In the genomic region with DNA sequence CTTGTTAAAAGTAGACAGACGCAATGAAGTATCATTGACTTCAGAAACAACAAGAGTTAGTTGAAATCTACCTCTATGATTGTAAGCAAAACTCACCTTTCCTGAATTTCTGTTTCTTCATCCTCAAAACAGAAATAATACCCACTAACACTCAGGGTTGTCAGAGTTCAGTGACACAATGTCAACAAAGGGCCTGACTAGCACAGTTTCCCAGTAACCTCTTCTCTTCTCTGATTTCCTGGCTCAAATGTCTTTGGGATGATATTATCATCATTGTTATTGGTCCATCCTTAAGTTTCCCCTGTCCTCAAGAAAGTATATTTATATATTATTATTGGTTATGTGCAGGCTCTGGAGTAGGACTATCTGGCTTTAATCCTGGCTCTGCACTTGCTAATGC, we compare ENCODE assay signal across 17 cellular contexts. TPM values are rescaled to one million over a fixed set of nuclear protein-coding genes. Genes with fewer than 3 reads are reported as not detected.
DNase-seq lines count a peak whose midpoint lies in the region; ATAC-seq and TF ChIP-seq lines count a peak whose summit lies in the region.
"Had no signal": no experiment of that assay in that cellular context is flagged by ENCODE, and none has a peak within 500 bp of the region (broad histone marks: within the 10 kb centered on the region; RNA-seq: fewer than 3 reads in every experiment).

No MANE protein-coding gene starts in this region.

- DNase-seq in activated naive CD4-positive, alpha-beta T cell treated with anti-CD3 and anti-CD28 coated beads, Interleukin-2, amount 10 ng/mL, durations not matched to agents 7 days and 5 days = no peak
- no peak for DNase-seq in SJSA1 (ENCODE audit: low read depth in 1 of 2, low spot score in 2 of 2)
- DNase-seq in epithelial cell of esophagus (ENCODE audit: low read depth) = peak; percentile 10
- DNase-seq in activated CD4-positive, alpha-beta T cell treated with anti-CD3 and anti-CD28 coated beads for 36 hours = no peak
- no peak for DNase-seq in endodermal cell
- DNase-seq: Calu3; CD8-positive, alpha-beta T cell; DMS79 treated with DMSO at 0.1 percent for 48 hours; GF-D8; GOT3; H7; HFFc6 had no signal

- H3K4me1 Mint-ChIP-seq in activated naive CD4-positive, alpha-beta T cell treated with anti-CD3 and anti-CD28 coated beads, Interleukin-2, amount 50 U/mL, for 24 hours = peaks cover 23% of the 10 kb centered on the region
- peaks cover 16% of the 10 kb centered on the region for H3K4me1 Mint-ChIP-seq in activated naive CD4-positive, alpha-beta T cell treated with anti-CD3 and anti-CD28 coated beads, Interleukin-2, amount 10 ng/mL, durations not matched to agents 7 days and 5 days
- H3K4me1 Mint-ChIP-seq in activated CD4-positive, alpha-beta T cell treated with anti-CD3 and anti-CD28 coated beads for 36 hours = peaks cover 32% of the 10 kb centered on the region
- peaks cover 16% of the 10 kb centered on the region for H3K4me1 Mint-ChIP-seq in endodermal cell

- no peak for ATAC-seq in activated CD4-positive, alpha-beta T cell treated with anti-CD3 and anti-CD28 coated beads for 36 hours
- ATAC-seq: CD8-positive, alpha-beta T cell; HCT116 had no signal

- H3K36me3 Mint-ChIP-seq in activated naive CD4-positive, alpha-beta T cell treated with anti-CD3 and anti-CD28 coated beads, Interleukin-2, amount 50 U/mL, for 24 hours = no peaks in the 10 kb centered on the region
- H3K36me3 Mint-ChIP-seq in activated naive CD4-positive, alpha-beta T cell treated with anti-CD3 and anti-CD28 coated beads, Interleukin-2, amount 10 ng/mL, durations not matched to agents 7 days and 5 days = no peaks in the 10 kb centered on the region
- H3K36me3 Mint-ChIP-seq in activated CD4-positive, alpha-beta T cell treated with anti-CD3 and anti-CD28 coated beads for 36 hours (ENCODE audit: low read depth) = no peaks in the 10 kb centered on the region
- no peaks in the 10 kb centered on the region for H3K36me3 Mint-ChIP-seq in endodermal cell (ENCODE audit: low read depth)
- H3K36me3 Mint-ChIP-seq: CD8-positive, alpha-beta T cell had no signal

- H3K79me2 ChIP-seq in parathyroid adenoma = no peaks in the 10 kb centered on the region

- peak overlapping the region; percentile 95; the same call in 1 of the 2 replicates for H3K27ac ChIP-seq in SJSA1
- peak overlapping the region; percentile 30 for H3K27ac ChIP-seq in parathyroid adenoma
- no peak overlapping the region for H3K27ac ChIP-seq in endodermal cell (ENCODE audit: low read depth, low read length)
- H3K27ac ChIP-seq: 22Rv1, BLaER1 had no signal

- no peaks in the 10 kb centered on the region for H3K9me3 Mint-ChIP-seq in activated naive CD4-positive, alpha-beta T cell treated with anti-CD3 and anti-CD28 coated beads, Interleukin-2, amount 50 U/mL, for 24 hours
- H3K9me3 Mint-ChIP-seq in activated naive CD4-positive, alpha-beta T cell treated with anti-CD3 and anti-CD28 coated beads, Interleukin-2, amount 10 ng/mL, durations not matched to agents 7 days and 5 days = no peaks in the 10 kb centered on the region
- no peaks in the 10 kb centered on the region for H3K9me3 Mint-ChIP-seq in activated CD4-positive, alpha-beta T cell treated with anti-CD3 and anti-CD28 coated beads for 36 hours (ENCODE audit: low read depth)
- no peaks in the 10 kb centered on the region for H3K9me3 Mint-ChIP-seq in endodermal cell
- H3K9me3 Mint-ChIP-seq: CD8-positive, alpha-beta T cell; HFFc6 had no signal

- no peak for TF ChIP-seq CTCF in epithelial cell of esophagus (IDR thresholded peaks at IDR 0.05; ENCODE audit: insufficient read depth, low read depth, low read length, missing control alignments)
- TF ChIP-seq CTCF in parathyroid adenoma (IDR thresholded peaks at IDR 0.05) = no peak
- no peak for TF ChIP-seq CTCF in endodermal cell (conservative IDR thresholded peaks at IDR 0.05)

- H3K9ac ChIP-seq in parathyroid adenoma (no peak overlapping the region), endodermal cell (ENCODE audit: extremely low read depth, low read length, poor library complexity, severe bottlenecking) (no peak overlapping the region)
- H3K9ac ChIP-seq: BLaER1 had no signal

- no peaks in the 10 kb centered on the region for H3K36me3 ChIP-seq in SJSA1
- H3K36me3 ChIP-seq in parathyroid adenoma (ENCODE audit: control insufficient read depth, insufficient read depth, low read length) = no peaks in the 10 kb centered on the region
- no peaks in the 10 kb centered on the region for H3K36me3 ChIP-seq in endodermal cell (ENCODE audit: control insufficient read depth, insufficient read depth, low read length)
- H3K36me3 ChIP-seq: BLaER1 had no signal

- H3K4me3 Mint-ChIP-seq in activated naive CD4-positive, alpha-beta T cell treated with anti-CD3 and anti-CD28 coated beads, Interleukin-2, amount 50 U/mL, for 24 hours = no peak overlapping the region
- no peak overlapping the region for H3K4me3 Mint-ChIP-seq in activated naive CD4-positive, alpha-beta T cell treated with anti-CD3 and anti-CD28 coated beads, Interleukin-2, amount 10 ng/mL, durations not matched to agents 7 days and 5 days
- no peak overlapping the region for H3K4me3 Mint-ChIP-seq in activated CD4-positive, alpha-beta T cell treated with anti-CD3 and anti-CD28 coated beads for 36 hours
- H3K4me3 Mint-ChIP-seq in endodermal cell = no peak overlapping the region
- H3K4me3 Mint-ChIP-seq: CD8-positive, alpha-beta T cell; HFFc6 had no signal

- H3K27me3 ChIP-seq in SJSA1 (replicated peaks) = no peaks in the 10 kb centered on the region
- no peaks in the 10 kb centered on the region for H3K27me3 ChIP-seq in parathyroid adenoma (ENCODE audit: control insufficient read depth, insufficient read depth, low read length)
- H3K27me3 ChIP-seq in endodermal cell (ENCODE audit: control insufficient read depth, insufficient read depth, low read length, poor library complexity, severe bottlenecking) = no peaks in the 10 kb centered on the region
- H3K27me3 ChIP-seq: BLaER1 had no signal

- peak overlapping the region; percentile 65 for H2AFZ ChIP-seq in parathyroid adenoma

- peaks cover 2% of the 10 kb centered on the region for H3K27me3 Mint-ChIP-seq in activated naive CD4-positive, alpha-beta T cell treated with anti-CD3 and anti-CD28 coated beads, Interleukin-2, amount 50 U/mL, for 24 hours
- H3K27me3 Mint-ChIP-seq in activated naive CD4-positive, alpha-beta T cell treated with anti-CD3 and anti-CD28 coated beads, Interleukin-2, amount 10 ng/mL, durations not matched to agents 7 days and 5 days = peaks cover 11% of the 10 kb centered on the region
- H3K27me3 Mint-ChIP-seq in activated CD4-positive, alpha-beta T cell treated with anti-CD3 and anti-CD28 coated beads for 36 hours = peaks cover 8% of the 10 kb centered on the region
- peaks cover 5% of the 10 kb centered on the region for H3K27me3 Mint-ChIP-seq in endodermal cell (ENCODE audit: insufficient read depth)

- H3K4me3 ChIP-seq in SJSA1 = no peak overlapping the region
- H3K4me3 ChIP-seq in epithelial cell of esophagus (ENCODE audit: low read length) = no peak overlapping the region
- H3K4me3 ChIP-seq in parathyroid adenoma (ENCODE audit: low read depth, low read length) = no peak overlapping the region
- no peak overlapping the region for H3K4me3 ChIP-seq in endodermal cell (ENCODE audit: low read length)
- H3K4me3 ChIP-seq: BLaER1 had no signal

- H3K9me3 ChIP-seq in SJSA1 (replicated peaks) (no peaks in the 10 kb centered on the region), parathyroid adenoma (ENCODE audit: control insufficient read depth, low read length) (no peaks in the 10 kb centered on the region), endodermal cell (ENCODE audit: control insufficient read depth, low read length) (no peaks in the 10 kb centered on the region)
- H3K9me3 ChIP-seq: BLaER1 had no signal

- CTCF ChIA-PET in activated naive CD4-positive, alpha-beta T cell treated with anti-CD3 and anti-CD28 coated beads, Interleukin-2, amount 10 ng/mL, durations not matched to agents 7 days and 5 days (lab: Charles Lee) = no interaction called here
- CTCF ChIA-PET in activated CD4-positive, alpha-beta T cell treated with anti-CD3 and anti-CD28 coated beads for 36 hours (lab: Charles Lee) = no interaction called here

- intact Hi-C loops in activated CD4-positive, alpha-beta T cell treated with anti-CD3 and anti-CD28 coated beads for 36 hours (cut with DNase I, micrococcal nuclease) = no loop called here

- 92 to 100% methylated on average over 1 of the region's 1 CpG for WGBS in endodermal cell (ENCODE audit: insufficient coverage in 1 of 2, insufficient read length in 1 of 2), 2 experiments

- H3K4me1 ChIP-seq in SJSA1 (replicated peaks) = peaks cover 45% of the 10 kb centered on the region
- H3K4me1 ChIP-seq in parathyroid adenoma = peaks cover 16% of the 10 kb centered on the region
- peaks cover 12% of the 10 kb centered on the region for H3K4me1 ChIP-seq in endodermal cell (ENCODE audit: control insufficient read depth, insufficient read depth, low read length)

- peak overlapping the region; percentile 17 for H3K27ac Mint-ChIP-seq in activated naive CD4-positive, alpha-beta T cell treated with anti-CD3 and anti-CD28 coated beads, Interleukin-2, amount 50 U/mL, for 24 hours
- no peak overlapping the region for H3K27ac Mint-ChIP-seq in activated naive CD4-positive, alpha-beta T cell treated with anti-CD3 and anti-CD28 coated beads, Interleukin-2, amount 10 ng/mL, durations not matched to agents 7 days and 5 days
- no peak overlapping the region for H3K27ac Mint-ChIP-seq in activated CD4-positive, alpha-beta T cell treated with anti-CD3 and anti-CD28 coated beads for 36 hours
- H3K27ac Mint-ChIP-seq in endodermal cell = no peak overlapping the region
- H3K27ac Mint-ChIP-seq: CD8-positive, alpha-beta T cell; HFFc6 had no signal

- H3K4me2 ChIP-seq in parathyroid adenoma (ENCODE audit: low read length) = no peak overlapping the region
- H3K4me2 ChIP-seq: BLaER1 had no signal

- POLR2A ChIA-PET in activated CD4-positive, alpha-beta T cell treated with anti-CD3 and anti-CD28 coated beads for 36 hours (lab: Charles Lee) = no interaction called here

RNA-seq across cellular contexts. Expression of gene MAN2A1, which starts 35.9 kb away (rescaled TPM):
- total RNA-seq in SJSA1 (2014; rRNA removed; shearing (Covaris generic)) = 91.7 and 112 TPM in 2 replicates
- 10 to 100 TPM; 33.4 to 33.6 TPM for total RNA-seq in activated CD4-positive, alpha-beta T cell treated with anti-CD3 and anti-CD28 coated beads for 36 hours
- 10 to 100 TPM; 60.7 to 62.1 TPM for total RNA-seq in endodermal cell
- 38.4 TPM for polyA plus RNA-seq in endodermal cell (2013, experiment 1 of 2)
- 39.0 TPM for polyA plus RNA-seq in endodermal cell (2013, experiment 2 of 2)
